Comparison of ENCODE assay signal across 21 cellular contexts in genomic region chr21:39542736-39543135, GRCh38.
DNase-seq lines count a peak whose midpoint lies in the region; ATAC-seq, FAIRE-seq and TF ChIP-seq lines count a peak whose summit lies in the region.
"Had no signal": no experiment of that assay in that cellular context is flagged by ENCODE, and none has a peak within 500 bp of the region (broad histone marks: within the 10 kb centered on the region; RNA-seq: fewer than 3 reads in every experiment).

No MANE protein-coding gene starts in this region.

- intact Hi-C loops in mucosa of descending colon (cut with DNase I, micrococcal nuclease): no loop called here

- no peak overlapping the region for H3K4me3 ChIP-seq in H1 (ENCODE audit: extremely low read depth in 1 of 4, insufficient read depth in 2 of 4, low read depth in 3 of 4, low read length in 4 of 4)
- H3K4me3 ChIP-seq in mucosa of descending colon: no peak overlapping the region
- H3K4me3 ChIP-seq: A549; BLaER1 treated with 17β-estradiol and CSF1 and Interleukin-3, amounts not matched to agents 10 nM and 100 nM had no signal

- peak; percentile 2 for DNase-seq in amniotic epithelial cell (ENCODE audit: low read depth)
- DNase-seq in H1 (ENCODE audit: low read depth in 1 of 2, low spot score in 2 of 2): no peak
- DNase-seq in mucosa of descending colon: no peak
- DNase-seq in NCI-H524 (lab: John Stamatoyannopoulos, UW): no peak
- no peak for DNase-seq in effector CD4-positive, alpha-beta T cell
- DNase-seq in activated CD4-positive, alpha-beta T cell treated with anti-CD3 and anti-CD28 coated beads for 1 hour: no peak
- DNase-seq: AML-193; Caco-2; Calu3; CD4-positive, alpha-beta T cell; CD8-positive, alpha-beta T cell; DMS79 treated with DMSO at 0.1 percent for 48 hours; GF-D8 had no signal

- H2BK5ac ChIP-seq in H1 (ENCODE audit: low read depth, low read length): no peak overlapping the region

- H2BK20ac ChIP-seq in H1 (ENCODE audit: low read length): 0 out of 2 replicates have a peak overlapping the region, but pooled peaks have one; percentile 40

- no peaks in the 10 kb centered on the region for H3K23me2 ChIP-seq in H1 (ENCODE audit: low read depth, low read length)

- H3K4me2 ChIP-seq in H1 (ENCODE audit: insufficient read depth in 1 of 2, low read depth in 2 of 2, low read length in 2 of 2): no peak overlapping the region
- H3K4me2 ChIP-seq: A549; BLaER1 treated with 17β-estradiol and CSF1 and Interleukin-3, amounts not matched to agents 10 nM and 100 nM had no signal

- H3K9ac ChIP-seq in H1 (replicated peaks in 1 of 4; ENCODE audit: extremely low read depth in 1 of 4, low read depth in 3 of 4, low read length in 3 of 4): no peak overlapping the region
- H3K9ac ChIP-seq: BLaER1 treated with 17β-estradiol and CSF1 and Interleukin-3, amounts not matched to agents 10 nM and 100 nM had no signal

- H3K27me3 ChIP-seq in H1 (replicated peaks in 1 of 4; ENCODE audit: control insufficient read depth in 3 of 4, extremely low read depth in 1 of 4, insufficient read depth in 3 of 4, low read length in 3 of 4): no peaks in the 10 kb centered on the region; a peak in 1 of 7 replicates
- H3K27me3 ChIP-seq: BLaER1 treated with 17β-estradiol and CSF1 and Interleukin-3, amounts not matched to agents 10 nM and 100 nM had no signal

- no peaks in the 10 kb centered on the region for H3K79me1 ChIP-seq in H1 (ENCODE audit: low read depth, low read length)

- 92% methylated on average over 5 of the region's 5 CpGs; no CpG with 5 or more reads in 1 of the 2 experiments for WGBS in H1 (ENCODE audit: extremely low coverage in 1 of 2, insufficient coverage in 1 of 2, insufficient read length in 1 of 2, insufficient replicate concordance in 2 of 2, low coverage in 1 of 2, low lambda C conversion rate in 2 of 2, missing lambda C conversion rate in 1 of 2), 2 experiments

- CTCF ChIA-PET in H1 (lab: Charles Lee; ENCODE audit: partially characterized antibody): no interaction called here

- no peak overlapping the region for H2BK12ac ChIP-seq in H1 (ENCODE audit: low read depth, low read length)

- H4K5ac ChIP-seq in H1 (ENCODE audit: insufficient read length, low read depth, low read length): no peak overlapping the region

- TF ChIP-seq RAD21 in H1 (IDR thresholded peaks at IDR 0.05 in 1 of 2, conservative IDR thresholded peaks at IDR 0.05 in 1 of 2; ENCODE audit: low read depth in 2 of 2, low read length in 2 of 2): no peak

- H2BK120ac ChIP-seq in H1 (replicated peaks; ENCODE audit: low read depth, low read length): no peak overlapping the region

- TF ChIP-seq CTCF in H1 (IDR thresholded peaks at IDR 0.05; ENCODE audit: control extremely low read depth in 1 of 3, insufficient read depth in 1 of 3, low read depth in 1 of 3, low read length in 3 of 3): no peak
- TF ChIP-seq CTCF in mucosa of descending colon (IDR thresholded peaks at IDR 0.05): no peak

- H3K18ac ChIP-seq in H1 (ENCODE audit: extremely low read depth, low read length): no peak overlapping the region

- no peak overlapping the region for H3K23ac ChIP-seq in H1 (ENCODE audit: insufficient read length)

- POLR2A ChIA-PET in H1 (lab: Charles Lee; ENCODE audit: partially characterized antibody): no interaction called here

- no peak for TF ChIP-seq EP300 in H1 (IDR thresholded peaks at IDR 0.05; ENCODE audit: borderline replicate concordance in 1 of 2, low read depth in 2 of 2, low read length in 2 of 2)

- no peak for FAIRE-seq in H1 (lab: Jason Lieb, UNC)
- FAIRE-seq: A549, D721Med, G401.6, GM12891, GM18507 had no signal

- H3K36me3 ChIP-seq in H1 (ENCODE audit: control insufficient read depth in 2 of 4, insufficient read depth in 4 of 4, low read length in 3 of 4) (peaks cover 0 to 31% (median 6%) of the 10 kb centered on the region in 4 experiments; a peak in 4 of 8 replicates), mucosa of descending colon (ENCODE audit: low read depth) (no peaks in the 10 kb centered on the region)
- H3K36me3 ChIP-seq: BLaER1 treated with 17β-estradiol and CSF1 and Interleukin-3, amounts not matched to agents 10 nM and 100 nM had no signal

- H3K4ac ChIP-seq in H1 (replicated peaks; ENCODE audit: insufficient read length, low read depth, low read length): no peak overlapping the region

- no peaks in the 10 kb centered on the region for H4K20me1 ChIP-seq in H1 (replicated peaks in 1 of 2; ENCODE audit: control insufficient read depth in 1 of 2, insufficient read depth in 2 of 2, low read length in 2 of 2)
- H4K20me1 ChIP-seq: BLaER1 treated with 17β-estradiol and CSF1 and Interleukin-3, amounts not matched to agents 10 nM and 100 nM had no signal

- H2AK5ac ChIP-seq in H1 (ENCODE audit: low read depth, low read length): no peak overlapping the region

- no peak overlapping the region for H4K8ac ChIP-seq in H1 (ENCODE audit: extremely low read depth, insufficient read depth, low read length)

- H3K56ac ChIP-seq in H1 (replicated peaks; ENCODE audit: insufficient read length, low read depth, low read length): no peak overlapping the region

- H2AFZ ChIP-seq in H1 (ENCODE audit: low read length): no peak overlapping the region

- H3K79me2 ChIP-seq in H1 (ENCODE audit: control insufficient read depth in 1 of 2, insufficient read depth in 2 of 2, low read length in 2 of 2): no peaks in the 10 kb centered on the region

- H3K14ac ChIP-seq in H1 (ENCODE audit: insufficient read length): no peak overlapping the region

- peak; percentile 78 for ATAC-seq in mucosa of descending colon
- ATAC-seq: A549; CD8-positive, alpha-beta T cell had no signal

- no peak for TF ChIP-seq POLR2A in H1 (IDR thresholded peaks at IDR 0.05; ENCODE audit: control extremely low read depth in 1 of 2, low read depth in 2 of 2, low read length in 2 of 2)

- H3K4me1 ChIP-seq in H1 (replicated peaks in 1 of 4; ENCODE audit: control insufficient read depth in 3 of 4, insufficient read depth in 4 of 4, low read length in 3 of 4) (peaks cover 2 to 8% (median 7%) of the 10 kb centered on the region in 4 experiments; a peak in 6 of 7 replicates), mucosa of descending colon (ENCODE audit: low read depth) (no peaks in the 10 kb centered on the region)
- H3K4me1 ChIP-seq: A549, Caco-2 had no signal

- no peak overlapping the region for H3K27ac ChIP-seq in H1 (ENCODE audit: low read depth, low read length)
- H3K27ac ChIP-seq: 22Rv1; A549; BLaER1 treated with 17β-estradiol and CSF1 and Interleukin-3, amounts not matched to agents 10 nM and 100 nM; C4-2B had no signal

- no peak overlapping the region for H4K91ac ChIP-seq in H1 (replicated peaks; ENCODE audit: insufficient read length, low read length)

- H2BK15ac ChIP-seq in H1 (ENCODE audit: low read length): no peak overlapping the region

- H3K9me3 ChIP-seq in H1 (ENCODE audit: insufficient read depth in 2 of 2, low read depth in 1 of 2, low read length in 1 of 2) (peaks cover 34 to 37% of the 10 kb centered on the region in 2 experiments), mucosa of descending colon (no peaks in the 10 kb centered on the region)
- H3K9me3 ChIP-seq: A549, Caco-2 had no signal

TF ChIP-seq in H1, 55 proteins besides CTCF, POLR2A, EP300 and RAD21:
- TF ChIP-seq SAP30 (IDR thresholded peaks at IDR 0.05; ENCODE audit: insufficient read depth, insufficient replicate concordance, low read length): no peak
- TF ChIP-seq POU5F1 (IDR thresholded peaks at IDR 0.05; ENCODE audit: low read depth, low read length): no peak
- TF ChIP-seq JUN (IDR thresholded peaks at IDR 0.05; ENCODE audit: low read depth, low read length): no peak
- TF ChIP-seq SRF (IDR thresholded peaks at IDR 0.05; ENCODE audit: low read depth, low read length): no peak
- TF ChIP-seq TAF7 (optimal IDR thresholded peaks at IDR 0.05; ENCODE audit: borderline replicate concordance, low read depth, low read length): no peak
- no peak for TF ChIP-seq TBP (IDR thresholded peaks at IDR 0.05; ENCODE audit: low read depth, low read length)
- TF ChIP-seq MAFK (IDR thresholded peaks at IDR 0.05; ENCODE audit: low read depth, low read length): no peak
- TF ChIP-seq GABPA (IDR thresholded peaks at IDR 0.05; ENCODE audit: borderline replicate concordance, insufficient read depth, low read length): no peak
- TF ChIP-seq TAF1 (IDR thresholded peaks at IDR 0.05; ENCODE audit: low read depth, low read length): no peak
- TF ChIP-seq EZH2 (IDR thresholded peaks at IDR 0.05; ENCODE audit: low read depth, low read length, severe bottlenecking): no peak
- TF ChIP-seq BRCA1 (IDR thresholded peaks at IDR 0.05; ENCODE audit: low read depth, low read length): no peak
- TF ChIP-seq CBX5 (IDR thresholded peaks at IDR 0.05; ENCODE audit: low read depth, low read length): no peak
- TF ChIP-seq KDM5A (IDR thresholded peaks at IDR 0.05; ENCODE audit: low read length): no peak
- no peak for TF ChIP-seq SP1 (IDR thresholded peaks at IDR 0.05; ENCODE audit: low read depth, low read length)
- no peak for TF ChIP-seq GTF2F1 (IDR thresholded peaks at IDR 0.05; ENCODE audit: borderline replicate concordance, low read depth, low read length)
- TF ChIP-seq TEAD4 (IDR thresholded peaks at IDR 0.05; ENCODE audit: low read depth, low read length): no peak
- TF ChIP-seq POLR2AphosphoS5 (IDR thresholded peaks at IDR 0.05; ENCODE audit: low read depth, low read length): no peak
- no peak for TF ChIP-seq TCF12 (IDR thresholded peaks at IDR 0.05; ENCODE audit: low read depth, low read length)
TF ChIP-seq in H1: peak in this region for 0.
